In genomic region chr10:72227826-72228225, GRCh38 we compare ENCODE assay signal across 16 cellular contexts. TPM values are rescaled to one million over a fixed set of nuclear protein-coding genes. Genes with fewer than 3 reads are reported as not detected.
DNase-seq lines count a peak whose midpoint lies in the region; ATAC-seq and TF ChIP-seq lines count a peak whose summit lies in the region.
"Had no signal": no experiment of that assay in that cellular context is flagged by ENCODE, and none has a peak within 500 bp of the region (broad histone marks: within the 10 kb centered on the region; RNA-seq: fewer than 3 reads in every experiment).

No MANE protein-coding gene starts in this region.

- H3K27ac Mint-ChIP-seq in activated T-cell treated with anti-CD3 and anti-CD28 coated beads, Interleukin-2, amount 50 U/mL, for 24 hours: peak overlapping the region; percentile 18
- H3K27ac Mint-ChIP-seq in memory B cell: peak overlapping the region; percentile 63

- H3K4me3 ChIP-seq in thoracic aorta: no peak overlapping the region
- H3K4me3 ChIP-seq: Peyer's patch had no signal

- CTCF ChIA-PET in RWPE1 (lab: Yijun Ruan, JAX): interaction anchor here (1.1 kb wide), 1 partner anchor 332 kb away, joined by 6 read pairs; no protein-coding TSS in a partner anchor

- H3K4me1 Mint-ChIP-seq in activated T-cell treated with anti-CD3 and anti-CD28 coated beads, Interleukin-2, amount 50 U/mL, for 24 hours (ENCODE audit: low read depth): peaks cover 56% of the 10 kb centered on the region
- peaks cover 47% of the 10 kb centered on the region for H3K4me1 Mint-ChIP-seq in activated T-cell treated with anti-CD3 and anti-CD28 coated beads, Interleukin-2, amount 50 U/mL, for 4 hours (ENCODE audit: low read depth)
- peaks cover 25% of the 10 kb centered on the region for H3K4me1 Mint-ChIP-seq in memory B cell

- peaks cover 42 to 59% of the 10 kb centered on the region in 2 donors for H3K4me1 ChIP-seq in thoracic aorta (ENCODE audit: control insufficient read depth in 1 of 2, low read depth in 2 of 2)

- no peaks in the 10 kb centered on the region for H3K27me3 ChIP-seq in thoracic aorta (replicated peaks; ENCODE audit: insufficient read depth)
- H3K27me3 ChIP-seq: brain microvascular endothelial cell, Peyer's patch had no signal

- DNase-seq in activated T-cell treated with anti-CD3 and anti-CD28 coated beads, Interleukin-2, amount 50 U/mL, for 24 hours: no peak
- DNase-seq in activated T-cell treated with anti-CD3 and anti-CD28 coated beads, Interleukin-2, amount 50 U/mL, for 4 hours: no peak
- DNase-seq in RWPE1 (ENCODE audit: low spot score): no peak
- no peak for DNase-seq in memory B cell (ENCODE audit: low spot score in 2 of 2)
- DNase-seq in thoracic aorta (ENCODE audit: low spot score): no peak
- DNase-seq in NCI-H128 (lab: John Stamatoyannopoulos, UW; ENCODE audit: unreplicated experiment): no peak
- DNase-seq: activated naive CD4-positive, alpha-beta T cell; brain microvascular endothelial cell; effector CD4-positive, alpha-beta T cell; H7; hippocampal formation; MM.1S; WERI-Rb-1 had no signal

- TF ChIP-seq CTCF in RWPE1 (conservative IDR thresholded peaks at IDR 0.05; ENCODE audit: low read depth) (no peak), thoracic aorta (IDR thresholded peaks at IDR 0.05) (no peak)

- H3K27me3 Mint-ChIP-seq in activated T-cell treated with anti-CD3 and anti-CD28 coated beads, Interleukin-2, amount 50 U/mL, for 24 hours: no peaks in the 10 kb centered on the region
- no peaks in the 10 kb centered on the region for H3K27me3 Mint-ChIP-seq in activated T-cell treated with anti-CD3 and anti-CD28 coated beads, Interleukin-2, amount 50 U/mL, for 4 hours (ENCODE audit: low read depth)
- no peaks in the 10 kb centered on the region for H3K27me3 Mint-ChIP-seq in memory B cell

- H3K27ac ChIP-seq in RWPE1: peak overlapping the region; percentile 52
- peak overlapping the region; percentile 51 to 78 for H3K27ac ChIP-seq in thoracic aorta
- H3K27ac ChIP-seq: brain microvascular endothelial cell, WERI-Rb-1 had no signal

- POLR2A ChIA-PET in RWPE1 (lab: Yijun Ruan, JAX; ENCODE audit: low non-redundant PET): interaction anchor here (0.6 kb wide), 1 partner anchor 8 kb away, joined by 4 read pairs; no protein-coding TSS in a partner anchor

- no peak overlapping the region for H3K4me3 Mint-ChIP-seq in activated T-cell treated with anti-CD3 and anti-CD28 coated beads, Interleukin-2, amount 50 U/mL, for 24 hours
- H3K4me3 Mint-ChIP-seq in activated T-cell treated with anti-CD3 and anti-CD28 coated beads, Interleukin-2, amount 50 U/mL, for 4 hours: no peak overlapping the region
- H3K4me3 Mint-ChIP-seq in memory B cell: no peak overlapping the region

- H3K9me3 ChIP-seq in thoracic aorta: no peaks in the 10 kb centered on the region
- H3K9me3 ChIP-seq: Peyer's patch had no signal

- H3K36me3 ChIP-seq in thoracic aorta: peaks cover 28% of the 10 kb centered on the region

- H3K9me3 Mint-ChIP-seq in activated T-cell treated with anti-CD3 and anti-CD28 coated beads, Interleukin-2, amount 50 U/mL, for 24 hours: no peaks in the 10 kb centered on the region
- H3K9me3 Mint-ChIP-seq in activated T-cell treated with anti-CD3 and anti-CD28 coated beads, Interleukin-2, amount 50 U/mL, for 4 hours: no peaks in the 10 kb centered on the region
- H3K9me3 Mint-ChIP-seq in memory B cell: no peaks in the 10 kb centered on the region

- ATAC-seq in activated T-cell treated with anti-CD3 and anti-CD28 coated beads, Interleukin-2, amount 50 U/mL, for 4 hours: no peak
- ATAC-seq in memory B cell (ENCODE audit: low read depth): no peak
- no peak for ATAC-seq in thoracic aorta (ENCODE audit: insufficient number of reproducible peaks, low FRiP score, low read depth)
- no peak for ATAC-seq in GM21423 (IDR thresholded peaks at IDR 0.05; ENCODE audit: unreplicated experiment)
- no peak for ATAC-seq in GM18909 (IDR thresholded peaks at IDR 0.05; ENCODE audit: poor library complexity, unreplicated experiment)

- H3K36me3 Mint-ChIP-seq in activated T-cell treated with anti-CD3 and anti-CD28 coated beads, Interleukin-2, amount 50 U/mL, for 24 hours (ENCODE audit: low read depth): peaks cover 73% of the 10 kb centered on the region
- peaks cover 26% of the 10 kb centered on the region for H3K36me3 Mint-ChIP-seq in activated T-cell treated with anti-CD3 and anti-CD28 coated beads, Interleukin-2, amount 50 U/mL, for 4 hours (ENCODE audit: insufficient read depth)
- peaks cover 6% of the 10 kb centered on the region for H3K36me3 Mint-ChIP-seq in memory B cell

RNA-seq across cellular contexts. Expression of gene ASCC1, which starts 11.8 kb away (rescaled TPM):
- total RNA-seq in activated T-cell treated with anti-CD3 and anti-CD28 coated beads, Interleukin-2, amount 50 U/mL, for 4 hours: 10 to 100 TPM; 33.8 to 37.0 (median 34.3) TPM
- total RNA-seq in thoracic aorta: 10 to 100 TPM; 15.2 to 30.3 TPM

RNA-seq across cellular contexts. Expression of gene ANAPC16, which starts 12.0 kb away (rescaled TPM):
- 10 to 100 TPM; 83.5 to 86.9 (median 84.3) TPM for total RNA-seq in activated T-cell treated with anti-CD3 and anti-CD28 coated beads, Interleukin-2, amount 50 U/mL, for 4 hours
- total RNA-seq in thoracic aorta: 10 to 100 TPM; 44.0 to 46.7 TPM

RNA-seq across cellular contexts. Expression of gene DDIT4, which starts 45.9 kb away (rescaled TPM):
- 100 to 1,000 TPM; 240 to 268 (median 263) TPM for total RNA-seq in activated T-cell treated with anti-CD3 and anti-CD28 coated beads, Interleukin-2, amount 50 U/mL, for 4 hours
- 100 to 1,000 TPM; 163 to 374 TPM for total RNA-seq in thoracic aorta
